Comparison of ENCODE assay signal across 1 cellular context in the genomic region with DNA sequence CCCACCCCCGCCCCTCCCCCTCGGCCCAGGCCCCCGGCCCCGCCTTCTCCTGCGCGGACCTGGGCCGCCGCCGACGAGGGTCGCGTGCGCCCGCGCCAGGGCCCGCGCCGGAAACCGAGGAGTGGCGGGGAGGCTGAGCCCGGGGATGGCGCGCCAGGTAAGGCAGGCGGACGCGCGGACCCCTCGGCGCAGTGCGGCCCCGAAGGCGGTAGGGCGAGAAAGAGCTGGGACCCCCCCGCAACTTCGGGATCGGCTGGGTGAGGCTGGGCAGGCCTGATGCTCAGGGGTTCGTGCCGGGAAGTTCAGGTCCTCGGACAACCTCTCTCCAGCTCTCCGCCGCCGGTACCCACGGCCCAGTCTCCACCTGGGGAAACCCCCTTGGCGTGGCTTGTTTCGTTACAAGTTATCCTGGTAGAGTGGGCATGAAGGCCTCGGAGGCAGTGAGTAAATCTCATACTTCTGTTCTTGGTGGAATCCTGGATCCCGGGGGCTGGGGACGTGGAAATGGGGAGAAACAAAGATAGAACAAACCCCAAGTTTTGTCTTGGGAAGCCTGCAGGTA.
TF ChIP-seq lines count a peak whose summit lies in the region.

No MANE protein-coding gene starts in this region.

TF ChIP-seq in H1, 55 proteins besides CTCF, POLR2A, EP300 and RAD21:
- TF ChIP-seq POLR2AphosphoS5 (IDR thresholded peaks at IDR 0.05; ENCODE audit: low read depth, low read length) = peak; percentile 68; the same call in 1 of the 2 replicates
- peak; percentile 67 for TF ChIP-seq ASH2L (IDR thresholded peaks at IDR 0.05; ENCODE audit: low read length)
- no peak for TF ChIP-seq SIRT6 (IDR thresholded peaks at IDR 0.05; ENCODE audit: low read length)
- TF ChIP-seq, protein P1, sequence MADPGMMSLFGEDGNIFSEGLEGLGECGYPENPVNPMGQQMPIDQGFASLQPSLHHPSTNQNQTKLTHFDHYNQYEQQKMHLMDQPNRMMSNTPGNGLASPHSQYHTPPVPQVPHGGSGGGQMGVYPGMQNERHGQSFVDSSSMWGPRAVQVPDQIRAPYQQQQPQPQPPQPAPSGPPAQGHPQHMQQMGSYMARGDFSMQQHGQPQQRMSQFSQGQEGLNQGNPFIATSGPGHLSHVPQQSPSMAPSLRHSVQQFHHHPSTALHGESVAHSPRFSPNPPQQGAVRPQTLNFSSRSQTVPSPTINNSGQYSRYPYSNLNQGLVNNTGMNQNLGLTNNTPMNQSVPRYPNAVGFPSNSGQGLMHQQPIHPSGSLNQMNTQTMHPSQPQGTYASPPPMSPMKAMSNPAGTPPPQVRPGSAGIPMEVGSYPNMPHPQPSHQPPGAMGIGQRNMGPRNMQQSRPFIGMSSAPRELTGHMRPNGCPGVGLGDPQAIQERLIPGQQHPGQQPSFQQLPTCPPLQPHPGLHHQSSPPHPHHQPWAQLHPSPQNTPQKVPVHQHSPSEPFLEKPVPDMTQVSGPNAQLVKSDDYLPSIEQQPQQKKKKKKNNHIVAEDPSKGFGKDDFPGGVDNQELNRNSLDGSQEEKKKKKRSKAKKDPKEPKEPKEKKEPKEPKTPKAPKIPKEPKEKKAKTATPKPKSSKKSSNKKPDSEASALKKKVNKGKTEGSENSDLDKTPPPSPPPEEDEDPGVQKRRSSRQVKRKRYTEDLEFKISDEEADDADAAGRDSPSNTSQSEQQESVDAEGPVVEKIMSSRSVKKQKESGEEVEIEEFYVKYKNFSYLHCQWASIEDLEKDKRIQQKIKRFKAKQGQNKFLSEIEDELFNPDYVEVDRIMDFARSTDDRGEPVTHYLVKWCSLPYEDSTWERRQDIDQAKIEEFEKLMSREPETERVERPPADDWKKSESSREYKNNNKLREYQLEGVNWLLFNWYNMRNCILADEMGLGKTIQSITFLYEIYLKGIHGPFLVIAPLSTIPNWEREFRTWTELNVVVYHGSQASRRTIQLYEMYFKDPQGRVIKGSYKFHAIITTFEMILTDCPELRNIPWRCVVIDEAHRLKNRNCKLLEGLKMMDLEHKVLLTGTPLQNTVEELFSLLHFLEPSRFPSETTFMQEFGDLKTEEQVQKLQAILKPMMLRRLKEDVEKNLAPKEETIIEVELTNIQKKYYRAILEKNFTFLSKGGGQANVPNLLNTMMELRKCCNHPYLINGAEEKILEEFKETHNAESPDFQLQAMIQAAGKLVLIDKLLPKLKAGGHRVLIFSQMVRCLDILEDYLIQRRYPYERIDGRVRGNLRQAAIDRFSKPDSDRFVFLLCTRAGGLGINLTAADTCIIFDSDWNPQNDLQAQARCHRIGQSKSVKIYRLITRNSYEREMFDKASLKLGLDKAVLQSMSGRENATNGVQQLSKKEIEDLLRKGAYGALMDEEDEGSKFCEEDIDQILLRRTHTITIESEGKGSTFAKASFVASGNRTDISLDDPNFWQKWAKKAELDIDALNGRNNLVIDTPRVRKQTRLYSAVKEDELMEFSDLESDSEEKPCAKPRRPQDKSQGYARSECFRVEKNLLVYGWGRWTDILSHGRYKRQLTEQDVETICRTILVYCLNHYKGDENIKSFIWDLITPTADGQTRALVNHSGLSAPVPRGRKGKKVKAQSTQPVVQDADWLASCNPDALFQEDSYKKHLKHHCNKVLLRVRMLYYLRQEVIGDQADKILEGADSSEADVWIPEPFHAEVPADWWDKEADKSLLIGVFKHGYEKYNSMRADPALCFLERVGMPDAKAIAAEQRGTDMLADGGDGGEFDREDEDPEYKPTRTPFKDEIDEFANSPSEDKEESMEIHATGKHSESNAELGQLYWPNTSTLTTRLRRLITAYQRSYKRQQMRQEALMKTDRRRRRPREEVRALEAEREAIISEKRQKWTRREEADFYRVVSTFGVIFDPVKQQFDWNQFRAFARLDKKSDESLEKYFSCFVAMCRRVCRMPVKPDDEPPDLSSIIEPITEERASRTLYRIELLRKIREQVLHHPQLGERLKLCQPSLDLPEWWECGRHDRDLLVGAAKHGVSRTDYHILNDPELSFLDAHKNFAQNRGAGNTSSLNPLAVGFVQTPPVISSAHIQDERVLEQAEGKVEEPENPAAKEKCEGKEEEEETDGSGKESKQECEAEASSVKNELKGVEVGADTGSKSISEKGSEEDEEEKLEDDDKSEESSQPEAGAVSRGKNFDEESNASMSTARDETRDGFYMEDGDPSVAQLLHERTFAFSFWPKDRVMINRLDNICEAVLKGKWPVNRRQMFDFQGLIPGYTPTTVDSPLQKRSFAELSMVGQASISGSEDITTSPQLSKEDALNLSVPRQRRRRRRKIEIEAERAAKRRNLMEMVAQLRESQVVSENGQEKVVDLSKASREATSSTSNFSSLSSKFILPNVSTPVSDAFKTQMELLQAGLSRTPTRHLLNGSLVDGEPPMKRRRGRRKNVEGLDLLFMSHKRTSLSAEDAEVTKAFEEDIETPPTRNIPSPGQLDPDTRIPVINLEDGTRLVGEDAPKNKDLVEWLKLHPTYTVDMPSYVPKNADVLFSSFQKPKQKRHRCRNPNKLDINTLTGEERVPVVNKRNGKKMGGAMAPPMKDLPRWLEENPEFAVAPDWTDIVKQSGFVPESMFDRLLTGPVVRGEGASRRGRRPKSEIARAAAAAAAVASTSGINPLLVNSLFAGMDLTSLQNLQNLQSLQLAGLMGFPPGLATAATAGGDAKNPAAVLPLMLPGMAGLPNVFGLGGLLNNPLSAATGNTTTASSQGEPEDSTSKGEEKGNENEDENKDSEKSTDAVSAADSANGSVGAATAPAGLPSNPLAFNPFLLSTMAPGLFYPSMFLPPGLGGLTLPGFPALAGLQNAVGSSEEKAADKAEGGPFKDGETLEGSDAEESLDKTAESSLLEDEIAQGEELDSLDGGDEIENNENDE (IDR thresholded peaks at IDR 0.05; ENCODE audit: insufficient replicate concordance, low read length) = no peak
- peak; percentile 91 for TF ChIP-seq CREB1 (IDR thresholded peaks at IDR 0.05)
- peak; percentile 58 for TF ChIP-seq KDM4A (IDR thresholded peaks at IDR 0.05; ENCODE audit: low read depth, low read length, severe bottlenecking)
- TF ChIP-seq YY1 (IDR thresholded peaks at IDR 0.05; ENCODE audit: low read depth, low read length) = no peak
- TF ChIP-seq TAF1 (IDR thresholded peaks at IDR 0.05; ENCODE audit: low read depth, low read length) = peak; percentile 75
- TF ChIP-seq KDM5A (IDR thresholded peaks at IDR 0.05; ENCODE audit: low read length) = 0 out of 2 replicates have a peak, but pooled peaks have one; percentile 46
- peak; percentile 21; the same call in 1 of the 2 replicates for TF ChIP-seq TBP (IDR thresholded peaks at IDR 0.05; ENCODE audit: low read depth, low read length)
- TF ChIP-seq, protein P2, sequence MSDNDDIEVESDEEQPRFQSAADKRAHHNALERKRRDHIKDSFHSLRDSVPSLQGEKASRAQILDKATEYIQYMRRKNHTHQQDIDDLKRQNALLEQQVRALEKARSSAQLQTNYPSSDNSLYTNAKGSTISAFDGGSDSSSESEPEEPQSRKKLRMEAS (IDR thresholded peaks at IDR 0.05) = peak; percentile 58
- TF ChIP-seq PHF8 (conservative IDR thresholded peaks at IDR 0.05; ENCODE audit: low read depth, low read length) = peak; percentile 84
- no peak for TF ChIP-seq HDAC2 (IDR thresholded peaks at IDR 0.05; ENCODE audit: borderline replicate concordance in 1 of 2, low read depth in 2 of 2, low read length in 2 of 2)
- 0 out of 2 replicates have a peak, but pooled peaks have one; percentile 19 for TF ChIP-seq SRF (IDR thresholded peaks at IDR 0.05; ENCODE audit: low read depth, low read length)
TF ChIP-seq in H1: peak in this region for 10.
